ENCODE assay signal across 13 cellular contexts in genomic region chr2:11967946-11968465, GRCh38.
DNase-seq lines count a peak whose midpoint lies in the region; ATAC-seq and TF ChIP-seq lines count a peak whose summit lies in the region.
"Had no signal": no experiment of that assay in that cellular context is flagged by ENCODE, and none has a peak within 500 bp of the region (broad histone marks: within the 10 kb centered on the region; RNA-seq: fewer than 3 reads in every experiment).

No MANE protein-coding gene starts in this region.

- H3K79me2 ChIP-seq in parathyroid adenoma, result no peaks in the 10 kb centered on the region

- ATAC-seq in HG03520 (IDR thresholded peaks at IDR 0.05; ENCODE audit: unreplicated experiment), result no peak
- ATAC-seq in HG02885 (IDR thresholded peaks at IDR 0.05; ENCODE audit: poor library complexity, unreplicated experiment), result no peak
- ATAC-seq in HG02840 (IDR thresholded peaks at IDR 0.05; ENCODE audit: low FRiP score, unreplicated experiment), result no peak
- ATAC-seq: activated T-cell treated with anti-CD3 and anti-CD28 coated beads, Interleukin-2, amount 50 U/mL, for 72 hours had no signal

- peak; percentile 18 for DNase-seq in GM04503 (ENCODE audit: low read depth)
- peak; percentile 78 for DNase-seq in SK-N-DZ (ENCODE audit: low spot score)
- DNase-seq in fibroblast of mammary gland (ENCODE audit: low read depth), result peak; percentile 72
- no peak for DNase-seq in activated CD8-positive, alpha-beta memory T cell treated with anti-CD3 and anti-CD28 coated beads, Interleukin-2, amount 50 U/mL, for 48 hours
- DNase-seq: activated T-cell treated with anti-CD3 and anti-CD28 coated beads, Interleukin-2, amount 50 U/mL, for 72 hours; colonic mucosa; hippocampal formation; NCI-H1694 treated with DMSO at 0.1 percent for 48 hours; small intestine had no signal

- no peak overlapping the region for H3K9ac ChIP-seq in parathyroid adenoma

- no peaks in the 10 kb centered on the region for H3K9me3 ChIP-seq in parathyroid adenoma (ENCODE audit: control insufficient read depth, low read length)
- H3K9me3 ChIP-seq: colonic mucosa had no signal

- H3K4me2 ChIP-seq in parathyroid adenoma (ENCODE audit: low read length), result peak overlapping the region; percentile 5

- peak overlapping the region; percentile 47 for H2AFZ ChIP-seq in parathyroid adenoma

- no peak for TF ChIP-seq CTCF in fibroblast of mammary gland (conservative IDR thresholded peaks at IDR 0.05; ENCODE audit: control insufficient read depth, insufficient read depth, low read depth, low read length)
- no peak for TF ChIP-seq CTCF in parathyroid adenoma (IDR thresholded peaks at IDR 0.05)

- peaks cover 7% of the 10 kb centered on the region for H3K4me1 ChIP-seq in parathyroid adenoma
- H3K4me1 ChIP-seq: colonic mucosa had no signal

- H3K4me3 ChIP-seq in fibroblast of mammary gland (ENCODE audit: control insufficient read depth, low read depth, low read length), result no peak overlapping the region
- no peak overlapping the region for H3K4me3 ChIP-seq in parathyroid adenoma (ENCODE audit: low read depth, low read length)
- H3K4me3 ChIP-seq: colonic mucosa had no signal

- no peaks in the 10 kb centered on the region for H3K36me3 ChIP-seq in parathyroid adenoma (ENCODE audit: control insufficient read depth, insufficient read depth, low read length)
- H3K36me3 ChIP-seq: colonic mucosa had no signal

- no peak overlapping the region for H3K27ac ChIP-seq in parathyroid adenoma
- H3K27ac ChIP-seq: colonic mucosa had no signal

- H3K27me3 ChIP-seq in parathyroid adenoma (ENCODE audit: control insufficient read depth, insufficient read depth, low read length), result no peaks in the 10 kb centered on the region
- H3K27me3 ChIP-seq: colonic mucosa had no signal
